Comparison of ENCODE assay signal across 8 cellular contexts in genomic region chr9:114156658-114157421, GRCh38. TPM values are rescaled to one million over a fixed set of nuclear protein-coding genes. Genes with fewer than 3 reads are reported as not detected.
DNase-seq lines count a peak whose midpoint lies in the region; TF ChIP-seq lines count a peak whose summit lies in the region.

No MANE protein-coding gene starts in this region.

- H3K27me3 ChIP-seq in mammary epithelial cell (ENCODE audit: insufficient read depth, low read length) (peaks cover 12% of the 10 kb centered on the region), smooth muscle cell (ENCODE audit: low read depth) (no peaks in the 10 kb centered on the region)

- dilution Hi-C loops in mammary epithelial cell (cut with HindIII; ENCODE audit: low sequenced_read_pairs), result loop anchor here (5.0 kb wide), 1 partner anchor 45 kb away; no protein-coding TSS in a partner anchor

- intact Hi-C loops in mammary epithelial cell (cut with micrococcal nuclease), result loop anchor here (5.0 kb wide), 1 partner anchor 65 kb away; no protein-coding TSS in a partner anchor

- H2AFZ ChIP-seq in mammary epithelial cell (ENCODE audit: low read depth, low read length) (peak overlapping the region; percentile 85), smooth muscle cell (ENCODE audit: low read depth) (no peak overlapping the region)

- H3K27ac ChIP-seq in mammary epithelial cell (ENCODE audit: insufficient read depth, low read depth, low read length) (no peak overlapping the region), smooth muscle cell (ENCODE audit: low read depth) (peak overlapping the region; percentile 82)

- H3K36me3 ChIP-seq in mammary epithelial cell (ENCODE audit: insufficient read depth, low read length) (no peaks in the 10 kb centered on the region), smooth muscle cell (ENCODE audit: low read depth) (no peaks in the 10 kb centered on the region)

- H3K4me1 ChIP-seq in mammary epithelial cell (ENCODE audit: insufficient read depth, low read length), result peaks cover 29% of the 10 kb centered on the region
- H3K4me1 ChIP-seq in smooth muscle cell (ENCODE audit: low read depth), result peaks cover 26% of the 10 kb centered on the region

- in situ Hi-C loops in mammary epithelial cell (cut with MboI; ENCODE audit: low sequenced_read_pairs in 2 of 2), result loop anchor here in 1 of 2 donors (5.0 kb wide), 1 partner anchor 135 kb away; no protein-coding TSS in a partner anchor

- TF ChIP-seq CTCF in mammary epithelial cell (conservative IDR thresholded peaks at IDR 0.05 in 1 of 2, IDR thresholded peaks at IDR 0.05 in 1 of 2; ENCODE audit: extremely low read depth in 1 of 2, insufficient read depth in 1 of 2, low read depth in 1 of 2, low read length in 2 of 2), result no peak
- TF ChIP-seq CTCF in smooth muscle cell (IDR thresholded peaks at IDR 0.05; ENCODE audit: borderline replicate concordance, insufficient read depth, poor library complexity, severe bottlenecking), result no peak

- DNase-seq in EH (ENCODE audit: low read depth) (peak; percentile 93), RKO (ENCODE audit: low spot score) (peak; percentile 84), mammary epithelial cell (peak; percentile 63), iris pigment epithelial cell (ENCODE audit: low read depth) (peak; percentile 90), smooth muscle cell (lab: John Stamatoyannopoulos, UW; ENCODE audit: unreplicated experiment) (peak; percentile 70), NCI-H2081 (lab: John Stamatoyannopoulos, UW) (no peak), COR-L47 (lab: John Stamatoyannopoulos, UW) (no peak), foreskin melanocyte (no peak)

- no peaks in the 10 kb centered on the region for H3K9me3 ChIP-seq in mammary epithelial cell (replicated peaks; ENCODE audit: insufficient read depth, low read length)
- H3K9me3 ChIP-seq in smooth muscle cell (replicated peaks; ENCODE audit: low read depth), result no peaks in the 10 kb centered on the region

- peak overlapping the region; percentile 51 to 77 (median 74) for H3K4me3 ChIP-seq in mammary epithelial cell (replicated peaks in 1 of 3; ENCODE audit: insufficient read depth in 1 of 3, low read depth in 2 of 3, low read length in 3 of 3)
- H3K4me3 ChIP-seq in smooth muscle cell, result peak overlapping the region; percentile 61

- no TSS peak for BruUV-seq in mammary epithelial cell (replicated peaks; lab: Mats Ljungman, UMichigan)

- CTCF ChIA-PET in mammary epithelial cell (lab: Charles Lee; ENCODE audit: low non-redundant PET), result no interaction called here

- H3F3A ChIP-seq in smooth muscle cell (ENCODE audit: low read depth), result no peaks in the 10 kb centered on the region

- H4K20me1 ChIP-seq in mammary epithelial cell (ENCODE audit: insufficient read depth, low read length) (no peaks in the 10 kb centered on the region), smooth muscle cell (ENCODE audit: low read depth) (peaks cover 44% of the 10 kb centered on the region)

- H3K4me2 ChIP-seq in mammary epithelial cell (ENCODE audit: insufficient read depth, low read depth, low read length), result peak overlapping the region; percentile 89
- H3K4me2 ChIP-seq in smooth muscle cell, result peak overlapping the region; percentile 93

- H3K79me2 ChIP-seq in mammary epithelial cell (ENCODE audit: insufficient read depth, low read length), result peaks cover 40% of the 10 kb centered on the region
- peaks cover 46% of the 10 kb centered on the region for H3K79me2 ChIP-seq in smooth muscle cell (ENCODE audit: low read depth)

- peak overlapping the region; percentile 57 for H3K9ac ChIP-seq in mammary epithelial cell (ENCODE audit: insufficient read depth, low read length)
- peak overlapping the region; percentile 61 for H3K9ac ChIP-seq in smooth muscle cell (ENCODE audit: low read depth)

- WGBS in mammary epithelial cell (ENCODE audit: low coverage, missing lambda C conversion rate), result 56% methylated on average over 19 of the region's 31 CpGs
- 19% methylated on average over 28 of the region's 31 CpGs for WGBS in smooth muscle cell (ENCODE audit: low lambda C conversion rate)

RNA-seq across cellular contexts. Expression of gene COL27A1, which starts 1.5 kb away (rescaled TPM):
- 10 to 100 TPM in 1 of 2 donors, 1 to 10 TPM in 1; 8.7 to 30.0 TPM for total RNA-seq in mammary epithelial cell
- polyA plus RNA-seq in mammary epithelial cell, result 6.1 TPM
- 7.8 TPM for polyA minus RNA-seq in mammary epithelial cell
- 18.1 and 20.7 TPM in 2 replicates for total RNA-seq in smooth muscle cell
- polyA plus RNA-seq in smooth muscle cell, result 19.9 and 33.5 TPM in 2 replicates

RNA-seq across cellular contexts. Expression of gene KIF12, which starts 57.7 kb away (rescaled TPM):
- total RNA-seq in mammary epithelial cell (1 to 10 TPM; 1.6 to 2.3 TPM), smooth muscle cell (0.09 TPM in 1 of 2 replicates, not detected in the other)
- polyA plus RNA-seq in mammary epithelial cell (0.99 TPM), smooth muscle cell (0.21 TPM in 1 of 2 replicates, not detected in the other)
- polyA minus RNA-seq in mammary epithelial cell, result not detected

Comparison
In these comparisons a context has a peak if more than half of its experiments do, and no peak if none do; other contexts are left out.
1. DNase-seq: peak in EH (single experiment), RKO (single experiment), mammary epithelial cell (single experiment), iris pigment epithelial cell (single experiment) and smooth muscle cell (single experiment); none in NCI-H2081 (0 of 2), COR-L47 (single experiment) and foreskin melanocyte (single experiment).